29 cellular contexts compared by ENCODE assay signal in genomic region chr11:71381781-71382505, GRCh38.
DNase-seq lines count a peak whose midpoint lies in the region; ATAC-seq, FAIRE-seq and TF ChIP-seq lines count a peak whose summit lies in the region.
"Had no signal": no experiment of that assay in that cellular context is flagged by ENCODE, and none has a peak within 500 bp of the region (broad histone marks: within the 10 kb centered on the region; RNA-seq: fewer than 3 reads in every experiment).

No MANE protein-coding gene starts in this region.

- RAD21 ChIA-PET in GM12878 (lab: Charles Lee; ENCODE audit: unreplicated experiment): interaction anchor here (2.2 kb wide), 1 partner anchor 37 kb away, joined by 9 read pairs; no protein-coding TSS in a partner anchor

- no peaks in the 10 kb centered on the region for H3K27me3 ChIP-seq in BLaER1 treated with 17β-estradiol and CSF1 and Interleukin-3, amounts not matched to agents 10 nM and 100 nM
- H3K27me3 ChIP-seq in MM.1S (replicated peaks; ENCODE audit: insufficient read depth, low read length) (peaks cover 76% of the 10 kb centered on the region), GM12878 (replicated peaks in 1 of 2; ENCODE audit: control insufficient read depth in 2 of 2, insufficient read depth in 2 of 2, low read length in 1 of 2) (no peaks in the 10 kb centered on the region), osteoblast (ENCODE audit: insufficient read depth, low read length) (peaks cover 19% of the 10 kb centered on the region)
- H3K27me3 ChIP-seq: upper lobe of left lung had no signal

- intact Hi-C loops in GM12878 (cut with micrococcal nuclease; ENCODE audit: unreplicated experiment): no loop called here

- DNase-seq in MM.1S (peak; percentile 15), GM12878 (ENCODE audit: low read depth, low spot score) (peak; percentile 41), osteoblast (ENCODE audit: insufficient read length, low spot score, missing footprints) (peak; percentile 52), foreskin fibroblast (no peak), DMS153 treated with DMSO at 0.1 percent for 48 hours (lab: John Stamatoyannopoulos, UW; ENCODE audit: unreplicated experiment) (no peak), NCI-H1092 treated with DMSO at 0.1 percent for 48 hours (lab: John Stamatoyannopoulos, UW) (no peak)
- DNase-seq in stimulated activated CD4-positive, alpha-beta T cell treated with anti-CD3 and anti-CD28 coated beads, Interleukin-2, amount 100 ng/mL, for 48 hours: no peak
- DNase-seq: ACHN; activated CD4-positive, alpha-beta T cell treated with anti-CD3 and anti-CD28 coated beads for 48 hours; activated CD8-positive, alpha-beta memory T cell treated with anti-CD3 and anti-CD28 coated beads for 24 hours; activated effector memory CD4-positive, alpha-beta T cell treated with anti-CD3 and anti-CD28 coated beads, Interleukin-2, amount 50 U/mL, for 16 hours; activated naive CD8-positive, alpha-beta T cell treated with anti-CD3 and anti-CD28 coated beads for 36 hours; aorta; C1 segment of cervical spinal cord; COR-L47; DMS79; esophagus squamous epithelium; gastrocnemius medialis; GOT3; hippocampal formation; immature natural killer cell; IMR-90; naive thymus-derived CD4-positive, alpha-beta T cell; NCI-H1105 treated with DMSO at 0.1 percent for 48 hours; NCI-H1930; NCI-H748 treated with DMSO at 0.1 percent for 48 hours; SK-N-SH; upper lobe of left lung had no signal

- POLR2A ChIA-PET in GM12878 (lab: Charles Lee): no interaction called here

- TF ChIP-seq EP300 in GM12878 (IDR thresholded peaks at IDR 0.05; ENCODE audit: borderline replicate concordance in 1 of 2, control insufficient read depth in 1 of 2, low read depth in 2 of 2, low read length in 2 of 2): no peak

- 0 out of 2 replicates have a peak, but pooled peaks cover 5% of the 10 kb centered on the region for H3F3A ChIP-seq in MM.1S (ENCODE audit: insufficient read depth, low read length)

- TF ChIP-seq CTCF in MM.1S (IDR thresholded peaks at IDR 0.05; ENCODE audit: low read length): no peak
- TF ChIP-seq CTCF in GM12878 (IDR thresholded peaks at IDR 0.05 in 2 of 3, conservative IDR thresholded peaks at IDR 0.05 in 1 of 3; ENCODE audit: control insufficient read depth in 2 of 3, extremely low read depth in 1 of 3, insufficient read depth in 1 of 3, low read depth in 3 of 3, low read length in 3 of 3): no peak
- TF ChIP-seq CTCF in osteoblast (IDR thresholded peaks at IDR 0.05; ENCODE audit: extremely low read depth, low read depth, low read length): no peak
- no peak for TF ChIP-seq CTCF in foreskin fibroblast (IDR thresholded peaks at IDR 0.05; ENCODE audit: low read depth, low read length)

- H2AFZ ChIP-seq in MM.1S (ENCODE audit: low read length): no peak overlapping the region
- H2AFZ ChIP-seq in GM12878 (ENCODE audit: control insufficient read depth, low read depth, low read length): no peak overlapping the region
- H2AFZ ChIP-seq in osteoblast (ENCODE audit: low read length): no peak overlapping the region

- H3K27ac ChIP-seq in BLaER1 treated with 17β-estradiol and CSF1 and Interleukin-3, amounts not matched to agents 10 nM and 100 nM: no peak overlapping the region
- no peak overlapping the region for H3K27ac ChIP-seq in MM.1S (ENCODE audit: low read length)
- H3K27ac ChIP-seq in GM12878 (ENCODE audit: control insufficient read depth, insufficient read depth): no peak overlapping the region
- no peak overlapping the region for H3K27ac ChIP-seq in osteoblast (ENCODE audit: low read depth, low read length)
- H3K27ac ChIP-seq: esophagus squamous epithelium, gastrocnemius medialis, upper lobe of left lung had no signal

- no peaks in the 10 kb centered on the region for H4K20me1 ChIP-seq in BLaER1 treated with 17β-estradiol and CSF1 and Interleukin-3, amounts not matched to agents 10 nM and 100 nM
- H4K20me1 ChIP-seq in MM.1S (ENCODE audit: insufficient read depth, low read length) (no peaks in the 10 kb centered on the region), GM12878 (ENCODE audit: control insufficient read depth, insufficient read depth) (no peaks in the 10 kb centered on the region), osteoblast (ENCODE audit: insufficient read depth, low read length) (no peaks in the 10 kb centered on the region)

- H3K9me2 ChIP-seq in MM.1S (replicated peaks; ENCODE audit: insufficient read depth, low read length): no peaks in the 10 kb centered on the region
- H3K9me2 ChIP-seq: SK-N-SH had no signal

- no peak for TF ChIP-seq POLR2A in GM12878 (IDR thresholded peaks at IDR 0.05; ENCODE audit: low read depth, low read length)

- FAIRE-seq in GM12878 (lab: Jason Lieb, UNC): no peak

- SMC1A ChIA-PET in GM12878 (lab: Charles Lee; ENCODE audit: uncharacterized antibody, unreplicated experiment): interaction anchor here (0.6 to 1.5 kb wide), 6 partner anchors 8 to 74 kb away, joined by 3 to 7 read pairs (median 4); no protein-coding TSS in a partner anchor

- in situ Hi-C loops in GM12878 (cut with MboI): no loop called here

- ATAC-seq in GM12878: peak; percentile 66
- ATAC-seq: gastrocnemius medialis; naive thymus-derived CD4-positive, alpha-beta T cell had no signal

- CTCF ChIA-PET in GM12878 (lab: Yijun Ruan, JAX): interaction anchor here (0.6 to 1.7 kb wide), 3 partner anchors 10 to 1091 kb away, joined by 3 to 7 read pairs (median 4); no protein-coding TSS in a partner anchor

- peaks cover 0 to 14% (median 0%) of the 10 kb centered on the region in 11 experiments; a peak in 6 of 22 replicates for H3K9me3 ChIP-seq in BLaER1 treated with 17β-estradiol and CSF1 and Interleukin-3, amounts not matched to agents 10 nM and 100 nM (replicated peaks in 1 of 11)
- no peaks in the 10 kb centered on the region for H3K9me3 ChIP-seq in MM.1S (replicated peaks; ENCODE audit: insufficient read depth, low read length)
- no peaks in the 10 kb centered on the region; the same call in 1 of the 3 replicates for H3K9me3 ChIP-seq in GM12878 (replicated peaks; ENCODE audit: control insufficient read depth, insufficient read depth, low read length)
- H3K9me3 ChIP-seq in osteoblast (ENCODE audit: low read depth, low read length): no peaks in the 10 kb centered on the region
- H3K9me3 ChIP-seq: esophagus squamous epithelium, gastrocnemius medialis, SK-N-SH, upper lobe of left lung had no signal

- H3K4me1 ChIP-seq in BLaER1 treated with 17β-estradiol and CSF1 and Interleukin-3, amounts not matched to agents 10 nM and 100 nM: peaks cover 9 to 15% (median 14%) of the 10 kb centered on the region in 10 experiments; a peak in 19 of 20 replicates
- peaks cover 12% of the 10 kb centered on the region for H3K4me1 ChIP-seq in MM.1S (ENCODE audit: low read length)
- H3K4me1 ChIP-seq in GM12878 (ENCODE audit: control insufficient read depth, insufficient read depth, low read length): peaks cover 23% of the 10 kb centered on the region
- no peaks in the 10 kb centered on the region for H3K4me1 ChIP-seq in osteoblast (ENCODE audit: insufficient read depth, low read length)
- H3K4me1 ChIP-seq: esophagus squamous epithelium, gastrocnemius medialis, upper lobe of left lung had no signal

- no peaks in the 10 kb centered on the region for H3K36me3 ChIP-seq in BLaER1 treated with 17β-estradiol and CSF1 and Interleukin-3, amounts not matched to agents 10 nM and 100 nM
- H3K36me3 ChIP-seq in MM.1S (replicated peaks; ENCODE audit: insufficient read depth, low read length) (no peaks in the 10 kb centered on the region), GM12878 (ENCODE audit: control insufficient read depth in 2 of 2, insufficient read depth in 2 of 2, low read length in 1 of 2) (no peaks in the 10 kb centered on the region), osteoblast (ENCODE audit: insufficient read depth, low read length) (no peaks in the 10 kb centered on the region)
- H3K36me3 ChIP-seq: esophagus squamous epithelium, gastrocnemius medialis, upper lobe of left lung had no signal

- H3K4me3 ChIP-seq in BLaER1 treated with 17β-estradiol and CSF1 and Interleukin-3, amounts not matched to agents 10 nM and 100 nM: no peak overlapping the region
- H3K4me3 ChIP-seq in MM.1S (ENCODE audit: low read length): no peak overlapping the region
- no peak overlapping the region for H3K4me3 ChIP-seq in GM12878
- no peak overlapping the region for H3K4me3 ChIP-seq in osteoblast (ENCODE audit: insufficient read depth, low read length)
- H3K4me3 ChIP-seq in foreskin fibroblast (ENCODE audit: low read depth in 1 of 2, low read length in 2 of 2): no peak overlapping the region
- H3K4me3 ChIP-seq: esophagus squamous epithelium, gastrocnemius medialis, upper lobe of left lung had no signal

- peak overlapping the region; percentile 19 to 63 (median 52); a peak in 21 of 22 replicates for H3K4me2 ChIP-seq in BLaER1 treated with 17β-estradiol and CSF1 and Interleukin-3, amounts not matched to agents 10 nM and 100 nM
- H3K4me2 ChIP-seq in MM.1S (ENCODE audit: low read depth, low read length) (no peak overlapping the region), GM12878 (ENCODE audit: control insufficient read depth, insufficient read depth) (no peak overlapping the region), osteoblast (ENCODE audit: insufficient read depth, low read length) (no peak overlapping the region)
- H3K4me2 ChIP-seq: SK-N-SH had no signal

- WGBS in GM12878 (ENCODE audit: insufficient coverage, insufficient replicate concordance, low lambda C conversion rate, missing lambda C conversion rate): 41% methylated on average over 5 of the region's 5 CpGs

- H3K79me2 ChIP-seq in MM.1S (ENCODE audit: low read length) (no peaks in the 10 kb centered on the region), GM12878 (ENCODE audit: control insufficient read depth, insufficient read depth, low read length) (no peaks in the 10 kb centered on the region), osteoblast (ENCODE audit: insufficient read depth, low read length) (no peaks in the 10 kb centered on the region)

- no TSS peak for BruUV-seq in GM12878 (replicated peaks; lab: Mats Ljungman, UMichigan)

- H3K9ac ChIP-seq in BLaER1 treated with 17β-estradiol and CSF1 and Interleukin-3, amounts not matched to agents 10 nM and 100 nM: no peak overlapping the region
- no peak overlapping the region for H3K9ac ChIP-seq in MM.1S (ENCODE audit: low read length)
- no peak overlapping the region for H3K9ac ChIP-seq in GM12878 (ENCODE audit: control insufficient read depth, insufficient read depth, low read length)
- H3K9ac ChIP-seq: SK-N-SH had no signal

- no peak for TF ChIP-seq RAD21 in GM12878 (IDR thresholded peaks at IDR 0.05; ENCODE audit: insufficient read depth, low read depth, low read length)

TF ChIP-seq in GM12878, 131 proteins besides CTCF, POLR2A, EP300 and RAD21 (continues in another document):
- TF ChIP-seq ZNF384 (IDR thresholded peaks at IDR 0.05; ENCODE audit: borderline replicate concordance, low read depth, low read length) (no peak), RUNX3 (IDR thresholded peaks at IDR 0.05; ENCODE audit: low read length) (peak; percentile 41; the same call in 1 of the 2 replicates)

Comparison
In these comparisons a context has a peak if more than half of its experiments do, and no peak if none do; other contexts are left out.
1. H3K4me2 ChIP-seq: peak in BLaER1 treated with 17β-estradiol and CSF1 and Interleukin-3, amounts not matched to agents 10 nM and 100 nM (11 of 11); none in MM.1S (single experiment), GM12878 (single experiment) and osteoblast (single experiment).
2. DNase-seq: peak in MM.1S (single experiment), GM12878 (single experiment) and osteoblast (single experiment); none in foreskin fibroblast (0 of 2), DMS153 treated with DMSO at 0.1 percent for 48 hours (single experiment), stimulated activated CD4-positive, alpha-beta T cell treated with anti-CD3 and anti-CD28 coated beads, Interleukin-2, amount 100 ng/mL, for 48 hours (0 of 2) and NCI-H1092 treated with DMSO at 0.1 percent for 48 hours (single experiment).